In genomic region chr6:141212296-141212695, GRCh38 we compare ENCODE assay signal across 26 cellular contexts.
DNase-seq lines count a peak whose midpoint lies in the region; ATAC-seq, FAIRE-seq and TF ChIP-seq lines count a peak whose summit lies in the region.
"Had no signal": no experiment of that assay in that cellular context is flagged by ENCODE, and none has a peak within 500 bp of the region (broad histone marks: within the 10 kb centered on the region; RNA-seq: fewer than 3 reads in every experiment).

No MANE protein-coding gene starts in this region.

- H3K9me3 ChIP-seq in HepG2 (ENCODE audit: low read length) = 0 out of 2 replicates have a peak, but pooled peaks cover 8% of the 10 kb centered on the region
- H3K9me3 ChIP-seq in CD4-positive, alpha-beta memory T cell (ENCODE audit: control insufficient read depth in 1 of 2, low read length in 2 of 2) = no peaks in the 10 kb centered on the region
- H3K9me3 ChIP-seq: testis had no signal

- no peak for TF ChIP-seq POLR2A in HepG2 (IDR thresholded peaks at IDR 0.05; ENCODE audit: insufficient read depth in 1 of 2, low read depth in 2 of 2, low read length in 2 of 2)

- WGBS in HepG2 (ENCODE audit: low lambda C conversion rate) = 26% methylated on average over 1 of the region's 1 CpG

- no peak overlapping the region for H3K27ac ChIP-seq in HepG2 (ENCODE audit: extremely low read length, insufficient read depth, low read length)
- H3K27ac ChIP-seq in CD4-positive, alpha-beta memory T cell (ENCODE audit: low read depth, low read length) = no peak overlapping the region
- H3K27ac ChIP-seq: C4-2B, skin epidermis, testis had no signal

- CTCF ChIA-PET in HepG2 (lab: Yijun Ruan, JAX; ENCODE audit: low intra/inter-chr PET ratio, low total read pairs) = no interaction called here
- CTCF ChIA-PET in CD4-positive, alpha-beta memory T cell (lab: Charles Lee; ENCODE audit: partially characterized antibody) = no interaction called here

- no peak overlapping the region for H3K27ac Mint-ChIP-seq in CD4-positive, alpha-beta memory T cell
- H3K27ac Mint-ChIP-seq: activated CD4-positive, alpha-beta T cell treated with anti-CD3 and anti-CD28 coated beads, Interleukin-2, amount 10 ng/mL, durations not matched to agents 24 days and 14 days; activated CD8-positive, alpha-beta memory T cell treated with anti-CD3 and anti-CD28 coated beads, Interleukin-2, amount 10 ng/mL, durations not matched to agents 7 days and 5 days; HFFc6; progenitor cell of endocrine pancreas; stimulated activated naive B cell treated with anti-CD40 and anti-IgM and Interleukin-4, amounts not matched to agents 10 μg/mL and 1 μg/mL and 100 μg/mL, for 72 hours; T-helper 17 cell had no signal

- H3K36me3 Mint-ChIP-seq in CD4-positive, alpha-beta memory T cell = no peaks in the 10 kb centered on the region
- H3K36me3 Mint-ChIP-seq: activated CD8-positive, alpha-beta memory T cell treated with anti-CD3 and anti-CD28 coated beads, Interleukin-2, amount 10 ng/mL, durations not matched to agents 7 days and 5 days had no signal

- H3K4me1 Mint-ChIP-seq in CD4-positive, alpha-beta memory T cell = peaks cover 0 to 2% (median 0%) of the 10 kb centered on the region in 4 donors
- H3K4me1 Mint-ChIP-seq: activated CD4-positive, alpha-beta T cell treated with anti-CD3 and anti-CD28 coated beads, Interleukin-2, amount 10 ng/mL, durations not matched to agents 24 days and 14 days; activated CD8-positive, alpha-beta memory T cell treated with anti-CD3 and anti-CD28 coated beads, Interleukin-2, amount 10 ng/mL, durations not matched to agents 7 days and 5 days; stimulated activated naive B cell treated with anti-CD40 and anti-IgM and Interleukin-4, amounts not matched to agents 10 μg/mL and 1 μg/mL and 100 μg/mL, for 72 hours; T-helper 17 cell had no signal

- ATAC-seq in HepG2 = peak; percentile 47; the same call in 1 of the 3 replicates
- ATAC-seq: activated CD8-positive, alpha-beta memory T cell treated with anti-CD3 and anti-CD28 coated beads, Interleukin-2, amount 10 ng/mL, durations not matched to agents 7 days and 5 days; left ventricle myocardium superior; stimulated activated naive B cell treated with anti-CD40 and anti-IgM and Interleukin-4, amounts not matched to agents 10 μg/mL and 1 μg/mL and 100 μg/mL, for 72 hours; T-helper 17 cell had no signal

- H2AFZ ChIP-seq in HepG2 (ENCODE audit: low read length) = no peak overlapping the region

- POLR2A ChIA-PET in HepG2 (lab: Yijun Ruan, JAX) = no interaction called here
- POLR2A ChIA-PET in CD4-positive, alpha-beta memory T cell (lab: Charles Lee; ENCODE audit: partially characterized antibody) = no interaction called here

- BruUV-seq in HepG2 (replicated peaks; lab: Mats Ljungman, UMichigan) = no TSS peak

- no peaks in the 10 kb centered on the region for H4K20me1 ChIP-seq in HepG2 (ENCODE audit: insufficient read depth, low read length)

- H3K4me3 ChIP-seq in HepG2 (replicated peaks in 1 of 3; ENCODE audit: insufficient read depth in 1 of 3, low read depth in 2 of 3, low read length in 3 of 3) = no peak overlapping the region
- no peak overlapping the region for H3K4me3 ChIP-seq in CD4-positive, alpha-beta memory T cell (ENCODE audit: low read length in 2 of 2)
- H3K4me3 ChIP-seq: skin epidermis, testis had no signal

- no peak for TF ChIP-seq CTCF in HepG2 (CRISPR knock-in tag; IDR thresholded peaks at IDR 0.05)

- no peaks in the 10 kb centered on the region for H3K9me3 Mint-ChIP-seq in CD4-positive, alpha-beta memory T cell
- H3K9me3 Mint-ChIP-seq: activated CD4-positive, alpha-beta T cell treated with anti-CD3 and anti-CD28 coated beads, Interleukin-2, amount 10 ng/mL, durations not matched to agents 24 days and 14 days; HFFc6 had no signal

- H3K27me3 ChIP-seq in HepG2 (ENCODE audit: control insufficient read depth in 1 of 2, insufficient read depth in 2 of 2, low read length in 2 of 2) = no peaks in the 10 kb centered on the region
- no peaks in the 10 kb centered on the region for H3K27me3 ChIP-seq in CD4-positive, alpha-beta memory T cell (ENCODE audit: insufficient read depth, low read length)
- H3K27me3 ChIP-seq: testis had no signal

- no peak for TF ChIP-seq RAD21 in HepG2 (CRISPR knock-in tag; IDR thresholded peaks at IDR 0.05)

- intact Hi-C loops in HepG2 (cut with micrococcal nuclease; ENCODE audit: unreplicated experiment) = no loop called here
- intact Hi-C loops in CD4-positive, alpha-beta memory T cell (cut with micrococcal nuclease) = no loop called here

- H3K27me3 Mint-ChIP-seq in CD4-positive, alpha-beta memory T cell = peaks cover 2 to 4% of the 10 kb centered on the region in 2 donors
- H3K27me3 Mint-ChIP-seq: activated CD4-positive, alpha-beta T cell treated with anti-CD3 and anti-CD28 coated beads, Interleukin-2, amount 10 ng/mL, durations not matched to agents 24 days and 14 days; activated CD8-positive, alpha-beta memory T cell treated with anti-CD3 and anti-CD28 coated beads, Interleukin-2, amount 10 ng/mL, durations not matched to agents 7 days and 5 days; progenitor cell of endocrine pancreas; stimulated activated naive B cell treated with anti-CD40 and anti-IgM and Interleukin-4, amounts not matched to agents 10 μg/mL and 1 μg/mL and 100 μg/mL, for 72 hours had no signal

- no peak overlapping the region for H3K4me3 Mint-ChIP-seq in CD4-positive, alpha-beta memory T cell
- H3K4me3 Mint-ChIP-seq: activated CD4-positive, alpha-beta T cell treated with anti-CD3 and anti-CD28 coated beads, Interleukin-2, amount 10 ng/mL, durations not matched to agents 24 days and 14 days; activated CD8-positive, alpha-beta memory T cell treated with anti-CD3 and anti-CD28 coated beads, Interleukin-2, amount 10 ng/mL, durations not matched to agents 7 days and 5 days; HFFc6; stimulated activated naive B cell treated with anti-CD40 and anti-IgM and Interleukin-4, amounts not matched to agents 10 μg/mL and 1 μg/mL and 100 μg/mL, for 72 hours; T-helper 17 cell had no signal

- H3K4me2 ChIP-seq in HepG2 (ENCODE audit: low read depth, low read length) = no peak overlapping the region

- in situ Hi-C loops in Caki2 (cut with HindIII; ENCODE audit: low pct_unique_long_range_greater_than_20kb, low sequenced_read_pairs) = no loop called here
- in situ Hi-C loops in HepG2 (cut with HindIII; ENCODE audit: extremely low pct_ligation_motif_present, low pct_unique_long_range_greater_than_20kb) = no loop called here

- FAIRE-seq in HepG2 (lab: Jason Lieb, UNC) = no peak

- DNase-seq in Caki2 (ENCODE audit: low read depth) (peak; percentile 3), HT-29 (ENCODE audit: low spot score) (peak; percentile 64), SW480 (ENCODE audit: low spot score) (peak; percentile 2), HepG2 (ENCODE audit: low spot score) (no peak), NCI-H2107 (lab: John Stamatoyannopoulos, UW) (no peak), GM03348 (ENCODE audit: low spot score) (no peak), cerebellar cortex (ENCODE audit: low spot score) (no peak)
- DNase-seq in CD4-positive, alpha-beta memory T cell = no peak
- DNase-seq: activated CD4-positive, alpha-beta T cell treated with anti-CD3 and anti-CD28 coated beads, Interleukin-2, amount 10 ng/mL, durations not matched to agents 24 days and 14 days; activated CD8-positive, alpha-beta memory T cell treated with anti-CD3 and anti-CD28 coated beads, Interleukin-2, amount 10 ng/mL, durations not matched to agents 7 days and 5 days; activated naive CD4-positive, alpha-beta T cell treated with anti-CD3 and anti-CD28 coated beads, Interleukin-2, amount 50 U/mL, for 16 hours; anterior cingulate cortex; central memory CD4-positive, alpha-beta T cell; DMS 273 treated with DMSO at 0.1 percent for 48 hours; HFFc6; left ventricle myocardium superior; NCI-H1417 treated with DMSO at 0.1 percent for 48 hours; NCI-H2227 treated with DMSO at 0.1 percent for 48 hours; SHP77; stimulated activated CD4-positive, alpha-beta T cell treated with anti-CD3 and anti-CD28 coated beads, Interleukin-2, amount 100 ng/mL, for 48 hours; stimulated activated naive B cell treated with anti-CD40 and anti-IgM and Interleukin-4, amounts not matched to agents 10 μg/mL and 1 μg/mL and 100 μg/mL, for 72 hours; T-helper 17 cell; testis had no signal

- no peaks in the 10 kb centered on the region for H3K36me3 ChIP-seq in HepG2 (replicated peaks in 1 of 2; ENCODE audit: control insufficient read depth in 1 of 2, insufficient read depth in 2 of 2, low read length in 2 of 2)
- H3K36me3 ChIP-seq in CD4-positive, alpha-beta memory T cell (ENCODE audit: insufficient read depth, low read length) = no peaks in the 10 kb centered on the region

- TF ChIP-seq EP300 in HepG2 (IDR thresholded peaks at IDR 0.05; ENCODE audit: low read depth in 2 of 2, low read length in 2 of 2) (no peak), HepG2 (CRISPR knock-in tag; IDR thresholded peaks at IDR 0.05; ENCODE audit: borderline replicate concordance) (no peak)

- H3K9ac ChIP-seq in HepG2 (ENCODE audit: insufficient read depth, low read depth, low read length) = no peak overlapping the region

- no peaks in the 10 kb centered on the region for H3K4me1 ChIP-seq in HepG2 (ENCODE audit: insufficient read depth, low read length)
- H3K4me1 ChIP-seq in CD4-positive, alpha-beta memory T cell (ENCODE audit: insufficient read depth, low read length) = no peaks in the 10 kb centered on the region
- H3K4me1 ChIP-seq: testis had no signal

- H3K79me2 ChIP-seq in HepG2 (ENCODE audit: insufficient read depth, low read length) = no peaks in the 10 kb centered on the region

TF ChIP-seq in HepG2, 621 proteins besides CTCF, POLR2A, EP300 and RAD21:
- no peak for TF ChIP-seq TRAFD1 (CRISPR knock-in tag; IDR thresholded peaks at IDR 0.05; ENCODE audit: borderline replicate concordance)

Comparison
In these comparisons a context has a peak if more than half of its experiments do, and no peak if none do; other contexts are left out.
1. DNase-seq: peak in Caki2 (single experiment), HT-29 (single experiment) and SW480 (single experiment); none in HepG2 (single experiment), CD4-positive, alpha-beta memory T cell (0 of 5), NCI-H2107 (single experiment), GM03348 (single experiment) and cerebellar cortex (single experiment).